Comparison of ENCODE assay signal across 1 cellular context in genomic region chrX:48474127-48474526, GRCh38.
TF ChIP-seq lines count a peak whose summit lies in the region.

No MANE protein-coding gene starts in this region.

TF ChIP-seq in neural cell, 6 proteins besides CTCF, POLR2A, EP300 and RAD21 (continued from another document):
- TF ChIP-seq, protein P1, sequence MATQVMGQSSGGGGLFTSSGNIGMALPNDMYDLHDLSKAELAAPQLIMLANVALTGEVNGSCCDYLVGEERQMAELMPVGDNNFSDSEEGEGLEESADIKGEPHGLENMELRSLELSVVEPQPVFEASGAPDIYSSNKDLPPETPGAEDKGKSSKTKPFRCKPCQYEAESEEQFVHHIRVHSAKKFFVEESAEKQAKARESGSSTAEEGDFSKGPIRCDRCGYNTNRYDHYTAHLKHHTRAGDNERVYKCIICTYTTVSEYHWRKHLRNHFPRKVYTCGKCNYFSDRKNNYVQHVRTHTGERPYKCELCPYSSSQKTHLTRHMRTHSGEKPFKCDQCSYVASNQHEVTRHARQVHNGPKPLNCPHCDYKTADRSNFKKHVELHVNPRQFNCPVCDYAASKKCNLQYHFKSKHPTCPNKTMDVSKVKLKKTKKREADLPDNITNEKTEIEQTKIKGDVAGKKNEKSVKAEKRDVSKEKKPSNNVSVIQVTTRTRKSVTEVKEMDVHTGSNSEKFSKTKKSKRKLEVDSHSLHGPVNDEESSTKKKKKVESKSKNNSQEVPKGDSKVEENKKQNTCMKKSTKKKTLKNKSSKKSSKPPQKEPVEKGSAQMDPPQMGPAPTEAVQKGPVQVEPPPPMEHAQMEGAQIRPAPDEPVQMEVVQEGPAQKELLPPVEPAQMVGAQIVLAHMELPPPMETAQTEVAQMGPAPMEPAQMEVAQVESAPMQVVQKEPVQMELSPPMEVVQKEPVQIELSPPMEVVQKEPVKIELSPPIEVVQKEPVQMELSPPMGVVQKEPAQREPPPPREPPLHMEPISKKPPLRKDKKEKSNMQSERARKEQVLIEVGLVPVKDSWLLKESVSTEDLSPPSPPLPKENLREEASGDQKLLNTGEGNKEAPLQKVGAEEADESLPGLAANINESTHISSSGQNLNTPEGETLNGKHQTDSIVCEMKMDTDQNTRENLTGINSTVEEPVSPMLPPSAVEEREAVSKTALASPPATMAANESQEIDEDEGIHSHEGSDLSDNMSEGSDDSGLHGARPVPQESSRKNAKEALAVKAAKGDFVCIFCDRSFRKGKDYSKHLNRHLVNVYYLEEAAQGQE (IDR thresholded peaks at IDR 0.05; ENCODE audit: borderline replicate concordance) = no peak
